ENCODE assay signal across 8 cellular contexts in the genomic region with DNA sequence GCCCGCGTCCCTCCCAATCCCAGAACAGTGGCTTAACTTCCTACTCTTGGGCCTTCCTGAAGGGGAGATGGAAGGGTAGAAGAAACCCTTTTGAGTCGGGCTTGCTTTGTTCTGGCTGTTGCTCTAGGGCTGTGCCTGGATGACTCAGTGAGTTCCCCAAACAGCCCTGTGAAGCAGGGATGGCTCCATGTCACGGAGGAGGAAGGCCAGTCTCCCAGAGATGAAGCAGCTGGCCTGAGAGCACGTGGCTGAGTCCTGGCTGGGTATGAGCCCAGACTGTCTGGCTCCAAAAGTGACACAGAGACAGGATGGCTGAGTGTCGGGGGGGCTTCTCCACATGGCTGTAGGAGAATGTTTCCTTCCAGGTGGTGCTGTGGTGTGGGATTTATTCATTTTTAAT. TPM values are rescaled to one million over a fixed set of nuclear protein-coding genes. Genes with fewer than 3 reads are reported as not detected.
DNase-seq lines count a peak whose midpoint lies in the region; ATAC-seq and TF ChIP-seq lines count a peak whose summit lies in the region.

No MANE protein-coding gene starts in this region.

- H3K27ac ChIP-seq in IMR-90 (ENCODE audit: insufficient read depth, low read length) (peak overlapping the region; percentile 93), neural progenitor cell (no peak overlapping the region)

- H3K36me3 ChIP-seq in IMR-90 (ENCODE audit: control insufficient read depth, insufficient read depth, low read length), result no peaks in the 10 kb centered on the region
- no peaks in the 10 kb centered on the region for H3K36me3 ChIP-seq in neural progenitor cell

- peak overlapping the region; percentile 91 for H2BK15ac ChIP-seq in IMR-90 (ENCODE audit: low read depth, low read length)

- H3K27me3 ChIP-seq in IMR-90 (ENCODE audit: control insufficient read depth, insufficient read depth, low read length), result no peaks in the 10 kb centered on the region
- no peaks in the 10 kb centered on the region for H3K27me3 ChIP-seq in neural progenitor cell

- intact Hi-C loops in IMR-90 (cut with micrococcal nuclease), result no loop called here

- peak overlapping the region; percentile 90 for H2BK5ac ChIP-seq in IMR-90 (ENCODE audit: low read depth, low read length, poor library complexity, severe bottlenecking)

- peak overlapping the region; percentile 95 for H2BK20ac ChIP-seq in IMR-90 (ENCODE audit: low read depth, low read length)

- peak overlapping the region; percentile 88 for H3K18ac ChIP-seq in IMR-90 (ENCODE audit: low read depth, low read length)

- no peak; the same call in 1 of the 2 replicates for TF ChIP-seq RAD21 in IMR-90 (IDR thresholded peaks at IDR 0.05; ENCODE audit: low read length)

- peak; percentile 94 for DNase-seq in IMR-90
- DNase-seq in fibroblast of gingiva (ENCODE audit: low read depth), result peak; percentile 57
- DNase-seq in neural progenitor cell (ENCODE audit: low spot score), result no peak
- DNase-seq in stimulated activated CD4-positive, alpha-beta T cell treated with anti-CD3 and anti-CD28 coated beads, Interleukin-1b, Interleukin-23, amount 100 ng/mL, for 48 hours, result no peak

- H3K9me3 ChIP-seq in IMR-90 (ENCODE audit: control insufficient read depth, insufficient read depth, low read length) (no peaks in the 10 kb centered on the region), neural progenitor cell (ENCODE audit: low read depth) (no peaks in the 10 kb centered on the region)

- in situ Hi-C loops in IMR-90 (cut with MboI; ENCODE audit: low sequenced_read_pairs), result no loop called here

- TF ChIP-seq CTCF in IMR-90 (conservative IDR thresholded peaks at IDR 0.05; ENCODE audit: low read depth, low read length) (no peak), neural progenitor cell (IDR thresholded peaks at IDR 0.05) (no peak)

- 0 out of 4 replicates have a peak, but pooled peaks cover 0 to 20% of the 10 kb centered on the region in 2 experiments for H3K79me1 ChIP-seq in IMR-90 (ENCODE audit: low read depth in 1 of 2, low read length in 2 of 2)

- H4K8ac ChIP-seq in IMR-90 (ENCODE audit: low read depth in 2 of 2, low read length in 2 of 2), result peak overlapping the region; percentile 84 to 89

- peak overlapping the region; percentile 90 for H3K4ac ChIP-seq in IMR-90 (ENCODE audit: low read depth, low read length)

- H3K4me1 Mint-ChIP-seq in T-helper 1 cell treated with Interleukin-12 subunit alpha and Interleukin-12 subunit beta and Interleukin-4 antibody, amounts not matched to agents 30 μg/mL and 1 μg/mL, for 36 hours (ENCODE audit: low read depth), result peaks cover 56% of the 10 kb centered on the region
- H3K4me1 Mint-ChIP-seq in neural progenitor cell, result peaks cover 26% of the 10 kb centered on the region

- H4K91ac ChIP-seq in IMR-90 (ENCODE audit: insufficient read depth, low read depth, low read length), result peak overlapping the region; percentile 98

- H3K9ac ChIP-seq in IMR-90 (ENCODE audit: low read depth, low read length) (peak overlapping the region; percentile 34), neural progenitor cell (no peak overlapping the region)

- peak overlapping the region; percentile 88 for H3K56ac ChIP-seq in IMR-90 (ENCODE audit: extremely low read depth, insufficient read depth, low read length)

- dilution Hi-C loops in IMR-90 (cut with HindIII; ENCODE audit: low sequenced_read_pairs, unreplicated experiment), result no loop called here

- H3K4me3 Mint-ChIP-seq in T-helper 1 cell treated with Interleukin-12 subunit alpha and Interleukin-12 subunit beta and Interleukin-4 antibody, amounts not matched to agents 30 μg/mL and 1 μg/mL, for 36 hours, result peak overlapping the region; percentile 86
- H3K4me3 Mint-ChIP-seq in neural progenitor cell, result no peak overlapping the region

- H3K79me2 ChIP-seq in neural progenitor cell (ENCODE audit: low read depth), result no peaks in the 10 kb centered on the region

- peak overlapping the region; percentile 94 for H2BK120ac ChIP-seq in IMR-90 (ENCODE audit: low read depth, low read length)

- H3K23ac ChIP-seq in IMR-90 (ENCODE audit: low read depth, low read length), result peak overlapping the region; percentile 88

- H3K14ac ChIP-seq in IMR-90 (replicated peaks; ENCODE audit: low read depth, low read length), result peak overlapping the region; percentile 80

- H3K27ac Mint-ChIP-seq in T-helper 1 cell treated with Interleukin-12 subunit alpha and Interleukin-12 subunit beta and Interleukin-4 antibody, amounts not matched to agents 30 μg/mL and 1 μg/mL, for 36 hours, result peak overlapping the region; percentile 93
- H3K27ac Mint-ChIP-seq in neural progenitor cell, result peak overlapping the region; percentile 15

- POLR2A ChIA-PET in IMR-90 (lab: Charles Lee; ENCODE audit: unreplicated experiment), result interaction anchor here (0.6 to 0.9 kb wide), 2 partner anchors 10 to 389 kb away, joined by 3 read pairs; a partner anchor contains a TSS

- ATAC-seq in IMR-90 (ENCODE audit: low read depth), result peak; percentile 89
- no peak for ATAC-seq in HG03521 (IDR thresholded peaks at IDR 0.05; ENCODE audit: unreplicated experiment)
- ATAC-seq in GM18502 (IDR thresholded peaks at IDR 0.05; ENCODE audit: poor library complexity, unreplicated experiment), result no peak
- ATAC-seq in HG03571 (IDR thresholded peaks at IDR 0.05; ENCODE audit: unreplicated experiment), result no peak

- H3K4me2 ChIP-seq in IMR-90 (ENCODE audit: low read depth, low read length) (peak overlapping the region; percentile 30), neural progenitor cell (no peak overlapping the region)

- H3K4me1 ChIP-seq in IMR-90 (ENCODE audit: control insufficient read depth, insufficient read depth, low read length), result peaks cover 29% of the 10 kb centered on the region
- no peaks in the 10 kb centered on the region for H3K4me1 ChIP-seq in neural progenitor cell

- peak overlapping the region; percentile 81 for H2AFZ ChIP-seq in IMR-90 (replicated peaks; ENCODE audit: low read length, poor library complexity)
- no peak overlapping the region for H2AFZ ChIP-seq in neural progenitor cell (replicated peaks)

- WGBS in IMR-90 (ENCODE audit: extremely low coverage in 2 of 2, insufficient read length in 1 of 2), 2 experiments, result no CpG with 5 or more reads among the region's 6 CpGs

- CTCF ChIA-PET in IMR-90 (lab: Yijun Ruan, JAX), result no interaction called here

- peaks cover 13% of the 10 kb centered on the region for H3K9me1 ChIP-seq in IMR-90 (ENCODE audit: insufficient read depth, low read length)

- H3K4me3 ChIP-seq in IMR-90 (ENCODE audit: insufficient read depth, low read depth, low read length) (no peak overlapping the region), neural progenitor cell (no peak overlapping the region)

- H2AK9ac ChIP-seq in IMR-90 (replicated peaks; ENCODE audit: low read depth, low read length, poor library complexity), result peak overlapping the region; percentile 83

- H3F3A ChIP-seq in neural progenitor cell (ENCODE audit: low read depth), result no peaks in the 10 kb centered on the region

- peak overlapping the region; percentile 97 for H2AK5ac ChIP-seq in IMR-90 (ENCODE audit: low read depth, low read length)

- no TSS peak for BruUV-seq in IMR-90 (replicated peaks; lab: Mats Ljungman, UMichigan)

- H3K36me3 Mint-ChIP-seq in T-helper 1 cell treated with Interleukin-12 subunit alpha and Interleukin-12 subunit beta and Interleukin-4 antibody, amounts not matched to agents 30 μg/mL and 1 μg/mL, for 36 hours (ENCODE audit: low read depth), result peaks cover 58% of the 10 kb centered on the region
- H3K36me3 Mint-ChIP-seq in neural progenitor cell, result no peaks in the 10 kb centered on the region

- H4K20me1 ChIP-seq in IMR-90 (ENCODE audit: insufficient read depth, low read length), result no peaks in the 10 kb centered on the region
- H4K20me1 ChIP-seq in neural progenitor cell (ENCODE audit: low read depth), result no peaks in the 10 kb centered on the region

- H3K27me3 Mint-ChIP-seq in T-helper 1 cell treated with Interleukin-12 subunit alpha and Interleukin-12 subunit beta and Interleukin-4 antibody, amounts not matched to agents 30 μg/mL and 1 μg/mL, for 36 hours (ENCODE audit: low read depth), result no peaks in the 10 kb centered on the region
- peaks cover 11% of the 10 kb centered on the region for H3K27me3 Mint-ChIP-seq in neural progenitor cell (ENCODE audit: insufficient read depth, low read depth)

- no peak; the same call in 1 of the 2 replicates for TF ChIP-seq POLR2A in IMR-90 (IDR thresholded peaks at IDR 0.05; ENCODE audit: low read depth, low read length)

- H4K5ac ChIP-seq in IMR-90 (ENCODE audit: low read depth, low read length), result peak overlapping the region; percentile 83

- H3K9me3 Mint-ChIP-seq in T-helper 1 cell treated with Interleukin-12 subunit alpha and Interleukin-12 subunit beta and Interleukin-4 antibody, amounts not matched to agents 30 μg/mL and 1 μg/mL, for 36 hours, result no peaks in the 10 kb centered on the region
- no peaks in the 10 kb centered on the region for H3K9me3 Mint-ChIP-seq in neural progenitor cell

TF ChIP-seq in IMR-90, 13 proteins besides CTCF, POLR2A, EP300 and RAD21 (continues in another document):
- TF ChIP-seq RCOR1 (IDR thresholded peaks at IDR 0.05; ENCODE audit: insufficient replicate concordance, low read length), result no peak
- TF ChIP-seq CHD1 (IDR thresholded peaks at IDR 0.05; ENCODE audit: low read depth, low read length), result no peak; the same call in 1 of the 2 replicates
- TF ChIP-seq, protein P1, sequence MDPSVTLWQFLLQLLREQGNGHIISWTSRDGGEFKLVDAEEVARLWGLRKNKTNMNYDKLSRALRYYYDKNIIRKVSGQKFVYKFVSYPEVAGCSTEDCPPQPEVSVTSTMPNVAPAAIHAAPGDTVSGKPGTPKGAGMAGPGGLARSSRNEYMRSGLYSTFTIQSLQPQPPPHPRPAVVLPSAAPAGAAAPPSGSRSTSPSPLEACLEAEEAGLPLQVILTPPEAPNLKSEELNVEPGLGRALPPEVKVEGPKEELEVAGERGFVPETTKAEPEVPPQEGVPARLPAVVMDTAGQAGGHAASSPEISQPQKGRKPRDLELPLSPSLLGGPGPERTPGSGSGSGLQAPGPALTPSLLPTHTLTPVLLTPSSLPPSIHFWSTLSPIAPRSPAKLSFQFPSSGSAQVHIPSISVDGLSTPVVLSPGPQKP (IDR thresholded peaks at IDR 0.05; ENCODE audit: borderline replicate concordance, low read depth, low read length), result no peak
- TF ChIP-seq RFX5 (IDR thresholded peaks at IDR 0.05; ENCODE audit: low read depth, low read length), result no peak
- no peak for TF ChIP-seq SMC3 (IDR thresholded peaks at IDR 0.05; ENCODE audit: low read depth, low read length)
- no peak for TF ChIP-seq CEBPB (IDR thresholded peaks at IDR 0.05; ENCODE audit: low read depth, low read length)

RNA-seq across cellular contexts. Expression of a gene that starts 4.6 kb away (rescaled TPM):
- total RNA-seq in IMR-90 (2012; rRNA removed) (3.6 and 4.3 TPM in 2 replicates), neural progenitor cell (ENCODE audit: low replicate concordance) (0.25 TPM in 1 of 2 replicates, not detected in the other)
- 2.8 and 2.9 TPM in 2 replicates for polyA plus RNA-seq in IMR-90 (2012; rRNA removed)
- 1.6 and 2.4 TPM in 2 replicates for polyA plus RNA-seq in IMR-90 (2012; cell fraction: cytosol; rRNA removed)
- polyA plus RNA-seq in IMR-90 (2012; cell fraction: nucleus; rRNA removed; ENCODE audit: low replicate concordance), result 3.8 and 6.6 TPM in 2 replicates

RNA-seq across cellular contexts. Expression of a gene that starts 10.0 kb away (rescaled TPM):
- total RNA-seq in IMR-90 (2012; rRNA removed) (187 and 235 TPM in 2 replicates), neural progenitor cell (ENCODE audit: low replicate concordance) (71.1 and 82.8 TPM in 2 replicates)
- polyA plus RNA-seq in IMR-90 (2012; rRNA removed), result 338 and 349 TPM in 2 replicates
- polyA plus RNA-seq in IMR-90 (2012; cell fraction: cytosol; rRNA removed), result 134 and 310 TPM in 2 replicates
- 32.9 and 226 TPM in 2 replicates for polyA plus RNA-seq in IMR-90 (2012; cell fraction: nucleus; rRNA removed; ENCODE audit: low replicate concordance)

Comparison
In these comparisons a context has a peak if more than half of its experiments do, and no peak if none do; other contexts are left out.
1. DNase-seq: peak in IMR-90 (single experiment) and fibroblast of gingiva (single experiment); none in neural progenitor cell (single experiment) and stimulated activated CD4-positive, alpha-beta T cell treated with anti-CD3 and anti-CD28 coated beads, Interleukin-1b, Interleukin-23, amount 100 ng/mL, for 48 hours (single experiment).